1 cellular context compared by ENCODE assay signal in the genomic region with DNA sequence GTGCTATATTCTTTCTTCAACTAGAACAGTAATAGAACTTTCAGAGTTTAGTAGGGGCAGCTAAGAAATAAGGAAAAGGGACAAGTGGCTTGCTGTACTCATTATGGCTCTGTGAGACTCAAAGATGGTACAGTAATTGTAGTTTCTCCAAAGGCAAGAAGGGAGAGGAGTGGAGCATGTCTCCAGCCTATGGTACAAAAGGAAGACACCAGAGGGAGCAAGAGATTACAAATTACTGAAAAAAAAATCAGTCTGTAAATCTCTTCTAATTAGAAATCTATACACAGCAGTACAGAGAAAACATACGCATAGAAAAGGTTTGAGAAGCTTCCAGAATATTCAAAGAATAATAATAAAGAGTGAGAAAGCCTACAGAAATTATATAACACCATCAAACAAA.
TF ChIP-seq lines count a peak whose summit lies in the region.

No MANE protein-coding gene starts in this region.

TF ChIP-seq in GM23338, 12 proteins besides CTCF, POLR2A, EP300 and RAD21 (continued from another document):
- TF ChIP-seq CREB1 (CRISPR knock-in tag; IDR thresholded peaks at IDR 0.05; ENCODE audit: low read depth) (no peak), ZNF114 (CRISPR knock-in tag; IDR thresholded peaks at IDR 0.05) (no peak)
